ENCODE assay signal across 17 cellular contexts in genomic region chrX:6735235-6735634, GRCh38.
DNase-seq lines count a peak whose midpoint lies in the region; ATAC-seq, FAIRE-seq and TF ChIP-seq lines count a peak whose summit lies in the region.
"Had no signal": no experiment of that assay in that cellular context is flagged by ENCODE, and none has a peak within 500 bp of the region (broad histone marks: within the 10 kb centered on the region; RNA-seq: fewer than 3 reads in every experiment).

No MANE protein-coding gene starts in this region.

- H3K14ac ChIP-seq in IMR-90 (replicated peaks; ENCODE audit: low read depth, low read length): no peak overlapping the region

- TF ChIP-seq EP300 in A549 (IDR thresholded peaks at IDR 0.05): no peak

- ATAC-seq in A549 (no peak), IMR-90 (ENCODE audit: low read depth) (no peak), heart left ventricle (no peak)
- ATAC-seq: CD8-positive, alpha-beta T cell; GM12878; GM23338 had no signal

- 0% methylated on average over 2 of the region's 2 CpGs for whole genome bisulfite sequencing in A549 (ENCODE audit: missing lambda C conversion rate)
- no CpG with 5 or more reads among the region's 2 CpGs for WGBS in IMR-90 (ENCODE audit: extremely low coverage in 2 of 2, insufficient read length in 1 of 2), 2 experiments
- WGBS in heart left ventricle, 4 donors: 47 to 59% (median 55%) methylated on average over 2 of the region's 2 CpGs

- no peaks in the 10 kb centered on the region for H3K79me1 ChIP-seq in IMR-90 (ENCODE audit: low read depth in 1 of 2, low read length in 2 of 2)

- H2AFZ ChIP-seq in IMR-90 (replicated peaks; ENCODE audit: low read length, poor library complexity): no peak overlapping the region
- no peak overlapping the region for H2AFZ ChIP-seq in OCI-LY1 (ENCODE audit: low read length)
- H2AFZ ChIP-seq: GM23338 had no signal

- H3K27me3 ChIP-seq in IMR-90 (ENCODE audit: control insufficient read depth, insufficient read depth, low read length) (no peaks in the 10 kb centered on the region), OCI-LY1 (ENCODE audit: insufficient read depth, low read length) (no peaks in the 10 kb centered on the region), tibial artery (no peaks in the 10 kb centered on the region), heart left ventricle (no peaks in the 10 kb centered on the region)
- H3K27me3 ChIP-seq: BLaER1 treated with 17β-estradiol and CSF1 and Interleukin-3, amounts not matched to agents 10 nM and 100 nM had no signal

- in situ Hi-C loops in IMR-90 (cut with MboI; ENCODE audit: low sequenced_read_pairs): no loop called here

- TF ChIP-seq POLR2A in A549 (IDR thresholded peaks at IDR 0.05; ENCODE audit: low read length) (no peak), IMR-90 (IDR thresholded peaks at IDR 0.05; ENCODE audit: low read depth, low read length) (no peak), heart left ventricle (IDR thresholded peaks at IDR 0.05) (no peak)

- TF ChIP-seq RAD21 in A549 (conservative IDR thresholded peaks at IDR 0.05 in 1 of 2, IDR thresholded peaks at IDR 0.05 in 1 of 2) (no peak), IMR-90 (IDR thresholded peaks at IDR 0.05; ENCODE audit: low read length) (no peak)

- H3K4me2 ChIP-seq in A549 (no peak overlapping the region), IMR-90 (ENCODE audit: low read depth, low read length) (no peak overlapping the region), OCI-LY1 (ENCODE audit: low read length) (no peak overlapping the region)
- H3K4me2 ChIP-seq: BLaER1 treated with 17β-estradiol and CSF1 and Interleukin-3, amounts not matched to agents 10 nM and 100 nM; GM23338 had no signal

- BruUV-seq in IMR-90 (replicated peaks; lab: Mats Ljungman, UMichigan): no TSS peak

- no peaks in the 10 kb centered on the region; the same call in 2 of the 3 replicates for H3K9me3 ChIP-seq in A549
- H3K9me3 ChIP-seq in IMR-90 (ENCODE audit: control insufficient read depth, insufficient read depth, low read length): peaks cover 15% of the 10 kb centered on the region; the same call in 1 of the 2 replicates
- no peaks in the 10 kb centered on the region for H3K9me3 ChIP-seq in OCI-LY1 (ENCODE audit: low read length)
- H3K9me3 ChIP-seq in kidney (ENCODE audit: control insufficient read depth in 1 of 2, low read length in 2 of 2): no peaks in the 10 kb centered on the region
- H3K9me3 ChIP-seq in tibial artery: no peaks in the 10 kb centered on the region
- no peaks in the 10 kb centered on the region for H3K9me3 ChIP-seq in heart left ventricle

- CTCF ChIA-PET in A549 (lab: Yijun Ruan, JAX) (no interaction called here), IMR-90 (lab: Yijun Ruan, JAX) (no interaction called here)

- dilution Hi-C loops in IMR-90 (cut with HindIII; ENCODE audit: low sequenced_read_pairs, unreplicated experiment): no loop called here

- H4K8ac ChIP-seq in IMR-90 (ENCODE audit: low read depth in 2 of 2, low read length in 2 of 2): no peak overlapping the region

- H3K4me1 ChIP-seq in A549 (no peaks in the 10 kb centered on the region), IMR-90 (ENCODE audit: control insufficient read depth, insufficient read depth, low read length) (no peaks in the 10 kb centered on the region), OCI-LY1 (ENCODE audit: insufficient read depth, low read length, severe bottlenecking) (peaks cover 57% of the 10 kb centered on the region), kidney (ENCODE audit: control insufficient read depth in 1 of 2, insufficient read depth in 1 of 2, low read depth in 1 of 2, low read length in 2 of 2) (no peaks in the 10 kb centered on the region), tibial artery (no peaks in the 10 kb centered on the region), heart left ventricle (no peaks in the 10 kb centered on the region)

- no peak overlapping the region for H3K4ac ChIP-seq in IMR-90 (ENCODE audit: low read depth, low read length)

- H2BK20ac ChIP-seq in IMR-90 (ENCODE audit: low read depth, low read length): no peak overlapping the region

- no peak overlapping the region for H4K5ac ChIP-seq in IMR-90 (ENCODE audit: low read depth, low read length)

- H3K4me3 ChIP-seq in A549: no peak overlapping the region
- no peak overlapping the region for H3K4me3 ChIP-seq in IMR-90 (ENCODE audit: insufficient read depth, low read depth, low read length)
- H3K4me3 ChIP-seq in OCI-LY1 (ENCODE audit: low read depth, low read length, poor library complexity, severe bottlenecking): no peak overlapping the region
- no peak overlapping the region for H3K4me3 ChIP-seq in kidney (ENCODE audit: low read length in 2 of 2)
- no peak overlapping the region for H3K4me3 ChIP-seq in tibial artery
- H3K4me3 ChIP-seq in heart left ventricle: no peak overlapping the region
- H3K4me3 ChIP-seq: BLaER1 treated with 17β-estradiol and CSF1 and Interleukin-3, amounts not matched to agents 10 nM and 100 nM; GM12878; GM23338 had no signal

- H3K18ac ChIP-seq in IMR-90 (ENCODE audit: low read depth, low read length): no peak overlapping the region

- H3K56ac ChIP-seq in IMR-90 (ENCODE audit: extremely low read depth, insufficient read depth, low read length): no peak overlapping the region

- no peak overlapping the region for H2BK5ac ChIP-seq in IMR-90 (ENCODE audit: low read depth, low read length, poor library complexity, severe bottlenecking)

- H3K9ac ChIP-seq in IMR-90 (ENCODE audit: low read depth, low read length): no peak overlapping the region
- no peak overlapping the region for H3K9ac ChIP-seq in OCI-LY1 (ENCODE audit: low read length)
- no peak overlapping the region for H3K9ac ChIP-seq in kidney (ENCODE audit: low read length in 2 of 2)
- H3K9ac ChIP-seq: BLaER1 treated with 17β-estradiol and CSF1 and Interleukin-3, amounts not matched to agents 10 nM and 100 nM had no signal

- intact Hi-C loops in IMR-90 (cut with micrococcal nuclease): no loop called here
- intact Hi-C loops in kidney (cut with DNase I): no loop called here
- intact Hi-C loops in tibial artery (cut with DNase I; ENCODE audit: low total_unique reads): no loop called here
- intact Hi-C loops in heart left ventricle (cut with DNase I): no loop called here
- intact Hi-C loops in cardiac septum (cut with DNase I): no loop called here

- FAIRE-seq in A549 (lab: Jason Lieb, UNC): no peak
- peak; percentile 38 for FAIRE-seq in kidney (lab: Jason Lieb, UNC)
- FAIRE-seq: GM12878, HTR-8/SVneo had no signal

- H3K36me3 ChIP-seq in IMR-90 (ENCODE audit: control insufficient read depth, insufficient read depth, low read length): no peaks in the 10 kb centered on the region
- no peaks in the 10 kb centered on the region for H3K36me3 ChIP-seq in OCI-LY1 (ENCODE audit: insufficient read depth, low read length)
- no peaks in the 10 kb centered on the region for H3K36me3 ChIP-seq in kidney (ENCODE audit: control insufficient read depth in 1 of 2, insufficient read depth in 2 of 2, low read length in 2 of 2)
- no peaks in the 10 kb centered on the region for H3K36me3 ChIP-seq in tibial artery
- no peaks in the 10 kb centered on the region for H3K36me3 ChIP-seq in heart left ventricle
- H3K36me3 ChIP-seq: BLaER1 treated with 17β-estradiol and CSF1 and Interleukin-3, amounts not matched to agents 10 nM and 100 nM had no signal

- H3K9me2 ChIP-seq in OCI-LY1 (ENCODE audit: low read depth, low read length): no peaks in the 10 kb centered on the region

- no peaks in the 10 kb centered on the region for H3K79me2 ChIP-seq in OCI-LY1 (ENCODE audit: insufficient read depth, low read length)

- H4K20me1 ChIP-seq in IMR-90 (ENCODE audit: insufficient read depth, low read length) (no peaks in the 10 kb centered on the region), OCI-LY1 (ENCODE audit: insufficient read depth, low read length) (no peaks in the 10 kb centered on the region)
- H4K20me1 ChIP-seq: BLaER1 treated with 17β-estradiol and CSF1 and Interleukin-3, amounts not matched to agents 10 nM and 100 nM had no signal

- no peaks in the 10 kb centered on the region for H3F3A ChIP-seq in OCI-LY1 (ENCODE audit: insufficient read depth, low read length)

- H3K27ac ChIP-seq in A549: no peak overlapping the region
- H3K27ac ChIP-seq in IMR-90 (ENCODE audit: insufficient read depth, low read length): no peak overlapping the region
- H3K27ac ChIP-seq in OCI-LY1 (ENCODE audit: low read depth, low read length, poor library complexity, severe bottlenecking): peak overlapping the region; percentile 43
- no peak overlapping the region for H3K27ac ChIP-seq in kidney (ENCODE audit: low read depth in 2 of 2, low read length in 2 of 2)
- no peak overlapping the region for H3K27ac ChIP-seq in tibial artery
- no peak overlapping the region for H3K27ac ChIP-seq in heart left ventricle
- H3K27ac ChIP-seq: BLaER1 treated with 17β-estradiol and CSF1 and Interleukin-3, amounts not matched to agents 10 nM and 100 nM had no signal

- no peak overlapping the region for H3K23ac ChIP-seq in IMR-90 (ENCODE audit: low read depth, low read length)

- H4K91ac ChIP-seq in IMR-90 (ENCODE audit: insufficient read depth, low read depth, low read length): no peak overlapping the region

- H2BK120ac ChIP-seq in IMR-90 (ENCODE audit: low read depth, low read length): no peak overlapping the region

- no peaks in the 10 kb centered on the region for H3K9me1 ChIP-seq in IMR-90 (ENCODE audit: insufficient read depth, low read length)

- H2BK15ac ChIP-seq in IMR-90 (ENCODE audit: low read depth, low read length): no peak overlapping the region

- H2AK9ac ChIP-seq in IMR-90 (replicated peaks; ENCODE audit: low read depth, low read length, poor library complexity): no peak overlapping the region

- DNase-seq in A549 (ENCODE audit: low read depth in 1 of 2, low spot score in 1 of 2) (no peak), IMR-90 (no peak), kidney (no peak), tibial artery (no peak), heart left ventricle (no peak), cardiac septum (ENCODE audit: low spot score) (no peak)
- DNase-seq: 8988T; Calu3; CD8-positive, alpha-beta T cell; DMS79 treated with DMSO at 0.1 percent for 48 hours; EL; H7 had no signal

- POLR2A ChIA-PET in A549 (lab: Yijun Ruan, JAX) (no interaction called here), IMR-90 (lab: Charles Lee; ENCODE audit: unreplicated experiment) (no interaction called here)

- TF ChIP-seq CTCF in A549 (IDR thresholded peaks at IDR 0.05) (no peak), IMR-90 (conservative IDR thresholded peaks at IDR 0.05; ENCODE audit: low read depth, low read length) (no peak), OCI-LY1 (IDR thresholded peaks at IDR 0.05; ENCODE audit: low read length) (no peak), kidney (IDR thresholded peaks at IDR 0.05; ENCODE audit: borderline replicate concordance, extremely low read depth, insufficient read depth) (no peak), tibial artery (IDR thresholded peaks at IDR 0.05) (no peak), heart left ventricle (IDR thresholded peaks at IDR 0.05) (no peak)

- H2AK5ac ChIP-seq in IMR-90 (ENCODE audit: low read depth, low read length): no peak overlapping the region

TF ChIP-seq in A549, 52 proteins besides CTCF, POLR2A, EP300 and RAD21 (continues in another document):
- TF ChIP-seq MAFK (IDR thresholded peaks at IDR 0.05; ENCODE audit: partially characterized antibody) (peak; percentile 45), KDM1A (IDR thresholded peaks at IDR 0.05; ENCODE audit: low read depth) (no peak)

TF ChIP-seq in IMR-90, 13 proteins besides CTCF, POLR2A, EP300 and RAD21:
- no peak for TF ChIP-seq RFX5 (IDR thresholded peaks at IDR 0.05; ENCODE audit: low read depth, low read length)
- TF ChIP-seq MAFK (IDR thresholded peaks at IDR 0.05; ENCODE audit: low read depth, low read length): peak; percentile 76
